8 cellular contexts compared by ENCODE assay signal in genomic region chr6:87472525-87473418, GRCh38. TPM values are rescaled to one million over a fixed set of nuclear protein-coding genes. Genes with fewer than 3 reads are reported as not detected.
DNase-seq lines count a peak whose midpoint lies in the region; ATAC-seq and TF ChIP-seq lines count a peak whose summit lies in the region.

TSS of gene SLC35A1 (plus strand) at chr6:87472974. CDS start at chr6:87473004, 30 bp downstream.

- H3K9me3 Mint-ChIP-seq in progenitor cell of endocrine pancreas (ENCODE audit: low read depth): no peaks in the 10 kb centered on the region

- peak within 1 kb of the TSS; percentile 98 for H3K27ac Mint-ChIP-seq in progenitor cell of endocrine pancreas

- H3K36me3 ChIP-seq in upper lobe of right lung: peaks cover 6% of the 10 kb centered on the region

- H3K27me3 Mint-ChIP-seq in progenitor cell of endocrine pancreas: peaks cover under 1% of the 10 kb centered on the region

- H3K4me1 Mint-ChIP-seq in progenitor cell of endocrine pancreas (ENCODE audit: low read depth): peaks cover 11% of the 10 kb centered on the region

- no peaks in the 10 kb centered on the region for H3K9me3 ChIP-seq in upper lobe of right lung

- TF ChIP-seq POLR2A in GM15510 (IDR thresholded peaks at IDR 0.05; ENCODE audit: borderline replicate concordance, extremely low read depth, insufficient read length): peak; percentile 86

- peak; percentile 36 for TF ChIP-seq CTCF in progenitor cell of endocrine pancreas (IDR thresholded peaks at IDR 0.05; ENCODE audit: unreplicated experiment)
- peak; percentile 37 for TF ChIP-seq CTCF in upper lobe of right lung (IDR thresholded peaks at IDR 0.05)

- DNase-seq in NCI-H146 (lab: John Stamatoyannopoulos, UW) (peak; percentile 88), amniotic stem cell (lab: John Stamatoyannopoulos, UW) (peak; percentile 71), left ventricle myocardium superior (peak; percentile 93), progenitor cell of endocrine pancreas (ENCODE audit: low spot score, unreplicated experiment) (peak; percentile 74), upper lobe of right lung (peak; percentile 95)

- ATAC-seq in HG02870 (IDR thresholded peaks at IDR 0.05; ENCODE audit: unreplicated experiment) (peak; percentile 90), left ventricle myocardium superior (peak; percentile 100), upper lobe of right lung (peak; percentile 99)

- intact Hi-C loops in T-helper 1 cell treated with Interleukin-12 subunit alpha and Interleukin-12 subunit beta and Interleukin-4 antibody, amounts not matched to agents 30 ng/mL and 1 ng/mL, for 36 hours (cut with micrococcal nuclease): loop anchor here (1.0 to 5.0 kb wide), 14 partner anchors 36 to 1795 kb away; partner anchors contain the start of genes AKIRIN2, ORC3, PNRC1 and RNGTT
- intact Hi-C loops in left ventricle myocardium superior (cut with micrococcal nuclease): no loop called here
- intact Hi-C loops in upper lobe of right lung (cut with DNase I): no loop called here

- no peaks in the 10 kb centered on the region for H3K36me3 Mint-ChIP-seq in progenitor cell of endocrine pancreas (ENCODE audit: insufficient read depth)

- peak within 1 kb of the TSS; percentile 95 for H3K27ac ChIP-seq in upper lobe of right lung

- H3K4me1 ChIP-seq in upper lobe of right lung: peaks cover 22% of the 10 kb centered on the region

- no peaks in the 10 kb centered on the region for H3K27me3 ChIP-seq in upper lobe of right lung

- peak within 1 kb of the TSS; percentile 99 for H3K4me3 Mint-ChIP-seq in progenitor cell of endocrine pancreas (ENCODE audit: low read depth)

- H3K4me3 ChIP-seq in upper lobe of right lung: peak within 1 kb of the TSS; percentile 93

RNA-seq across cellular contexts. Expression of gene SLC35A1, which starts in this region (rescaled TPM):
- 12.2 and 13.6 TPM in 2 replicates for total RNA-seq in T-helper 1 cell treated with Interleukin-12 subunit alpha and Interleukin-12 subunit beta and Interleukin-4 antibody, amounts not matched to agents 30 ng/mL and 1 ng/mL, for 36 hours
- total RNA-seq in left ventricle myocardium superior: 10.5 TPM
- total RNA-seq in progenitor cell of endocrine pancreas: 14.1 and 15.0 TPM in 2 replicates
- 48.9 TPM for total RNA-seq in upper lobe of right lung

Comparison
In these comparisons a context has a peak if more than half of its experiments do, and no peak if none do; other contexts are left out.
1. Peak in every context shown above with its lines: DNase-seq, ATAC-seq, H3K4me3 ChIP-seq and H3K27ac ChIP-seq.